In genomic region chr1:208103821-208104513, GRCh38 we compare ENCODE assay signal across 17 cellular contexts.
A peak's percentile ranks its signal among the peaks of the same experiment; 100 is the strongest.
DNase-seq lines count a peak whose midpoint lies in the region; ATAC-seq and TF ChIP-seq lines count a peak whose summit lies in the region.
"Had no signal": no experiment of that assay in that cellular context is flagged by ENCODE, and none has a peak within 500 bp of the region (broad histone marks: within the 10 kb centered on the region; RNA-seq: fewer than 3 reads in every experiment).

No MANE protein-coding gene starts in this region.

- ATAC-seq in left ventricle myocardium superior (peak; percentile 34), left cardiac atrium (no peak), sciatic nerve (peak; percentile 54)
- ATAC-seq: GM23338 had no signal

- intact Hi-C loops in left ventricle myocardium superior (cut with micrococcal nuclease) (no loop called here), left cardiac atrium (cut with DNase I) (no loop called here), sciatic nerve (cut with DNase I) (no loop called here)

- TF ChIP-seq CTCF in choroid plexus epithelial cell (conservative IDR thresholded peaks at IDR 0.05; ENCODE audit: low read depth, low read length): no peak

- H3K4me3 ChIP-seq in choroid plexus epithelial cell (ENCODE audit: low read depth, low read length): no peak overlapping the region
- H3K4me3 ChIP-seq: GM23338 had no signal

- DNase-seq in left ventricle myocardium superior (no peak), left cardiac atrium (no peak), choroid plexus epithelial cell (ENCODE audit: low read depth) (peak; percentile 63), sciatic nerve (ENCODE audit: low spot score) (no peak), epidermal melanocyte (ENCODE audit: insufficient read length, low spot score) (no peak), NOMO-1 treated with dmso at 0.1 percent for 144 hours (lab: John Stamatoyannopoulos, UW; ENCODE audit: unreplicated experiment) (no peak), DMS 273 treated with DMSO at 0.1 percent for 48 hours (lab: John Stamatoyannopoulos, UW) (no peak)
- DNase-seq: ACHN; BE2C; C1 segment of cervical spinal cord; CD4-positive, CD25-positive, alpha-beta regulatory T cell; CD8-positive, alpha-beta memory T cell; COR-L47; HCEC 1CT; HFFc6; IMR-90 had no signal

Comparison
In these comparisons a context has a peak if more than half of its experiments do, and no peak if none do; other contexts are left out.
1. ATAC-seq: peak in left ventricle myocardium superior (single experiment) and sciatic nerve (single experiment); none in left cardiac atrium (0 of 2).